1 cellular context compared by ENCODE assay signal in the genomic region with DNA sequence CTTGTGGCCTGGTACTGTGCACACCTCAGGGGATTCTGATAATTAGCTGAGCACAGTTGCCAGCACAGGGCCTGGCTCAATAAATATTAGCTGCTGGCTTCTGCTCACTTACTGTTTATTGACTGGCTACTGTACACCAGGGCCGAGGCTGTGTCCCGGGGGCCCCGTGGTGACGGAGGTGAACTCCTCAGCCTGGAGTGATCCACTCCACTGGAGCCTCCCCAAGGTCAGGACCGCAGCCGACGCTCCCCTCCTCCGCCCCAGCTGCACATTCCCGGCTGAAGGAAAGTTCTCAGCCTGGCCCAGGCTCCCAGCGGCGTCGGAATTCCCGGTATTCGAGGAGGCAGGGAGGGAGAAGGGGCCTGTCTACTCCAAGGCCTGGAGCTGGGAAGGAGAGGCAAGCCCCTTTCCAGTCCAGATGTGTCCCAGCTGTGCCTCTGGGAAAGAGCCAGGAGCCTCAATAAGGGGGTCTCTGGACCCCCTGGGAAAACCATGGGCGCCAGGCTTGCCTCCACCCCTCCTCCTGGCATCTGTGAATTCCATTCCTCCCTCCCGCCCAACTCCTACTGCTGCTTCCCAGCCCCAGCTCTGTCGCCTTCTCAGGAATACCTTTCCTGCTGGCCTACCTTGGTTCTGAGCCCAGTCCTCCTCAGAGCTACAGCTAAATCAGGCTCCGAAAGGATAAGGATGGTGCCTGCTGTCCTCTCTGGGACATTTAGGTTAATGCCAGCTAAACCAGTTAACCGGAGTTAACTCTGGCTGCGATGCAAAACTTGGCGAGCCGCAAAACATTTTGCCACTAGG.
TF ChIP-seq lines count a peak whose summit lies in the region.

No MANE protein-coding gene starts in this region.

TF ChIP-seq in HepG2, 621 proteins besides CTCF, POLR2A, EP300 and RAD21 (continued from another document and continues in another):
- TF ChIP-seq, protein P1, sequence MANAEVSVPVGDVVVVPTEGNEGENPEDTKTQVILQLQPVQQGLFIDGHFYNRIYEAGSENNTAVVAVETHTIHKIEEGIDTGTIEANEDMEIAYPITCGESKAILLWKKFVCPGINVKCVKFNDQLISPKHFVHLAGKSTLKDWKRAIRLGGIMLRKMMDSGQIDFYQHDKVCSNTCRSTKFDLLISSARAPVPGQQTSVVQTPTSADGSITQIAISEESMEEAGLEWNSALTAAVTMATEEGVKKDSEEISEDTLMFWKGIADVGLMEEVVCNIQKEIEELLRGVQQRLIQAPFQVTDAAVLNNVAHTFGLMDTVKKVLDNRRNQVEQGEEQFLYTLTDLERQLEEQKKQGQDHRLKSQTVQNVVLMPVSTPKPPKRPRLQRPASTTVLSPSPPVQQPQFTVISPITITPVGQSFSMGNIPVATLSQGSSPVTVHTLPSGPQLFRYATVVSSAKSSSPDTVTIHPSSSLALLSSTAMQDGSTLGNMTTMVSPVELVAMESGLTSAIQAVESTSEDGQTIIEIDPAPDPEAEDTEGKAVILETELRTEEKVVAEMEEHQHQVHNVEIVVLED (CRISPR knock-in tag; IDR thresholded peaks at IDR 0.05; ENCODE audit: borderline replicate concordance), result no peak
- TF ChIP-seq ELF3 (CRISPR knock-in tag; IDR thresholded peaks at IDR 0.05) (no peak), ZNF296 (CRISPR knock-in tag; conservative IDR thresholded peaks at IDR 0.05) (no peak), JARID2 (CRISPR knock-in tag; IDR thresholded peaks at IDR 0.05; ENCODE audit: insufficient replicate concordance) (no peak), SPEN (CRISPR knock-in tag; IDR thresholded peaks at IDR 0.05; ENCODE audit: low read depth) (no peak), ZNF510 (CRISPR knock-in tag; IDR thresholded peaks at IDR 0.05; ENCODE audit: low read depth) (no peak), KLF16 (CRISPR knock-in tag; IDR thresholded peaks at IDR 0.05) (no peak), MEIS1 (CRISPR knock-in tag; IDR thresholded peaks at IDR 0.05; ENCODE audit: borderline replicate concordance) (0 out of 2 replicates have a peak, but pooled peaks have one; percentile 5), MBNL3 (CRISPR knock-in tag; conservative IDR thresholded peaks at IDR 0.05) (no peak), PRPF4 (IDR thresholded peaks at IDR 0.05; ENCODE audit: low read depth, low read length, poor library complexity, severe bottlenecking) (no peak), ZNF460 (CRISPR knock-in tag; IDR thresholded peaks at IDR 0.05; ENCODE audit: borderline replicate concordance) (no peak), ZBTB42 (CRISPR knock-in tag; IDR thresholded peaks at IDR 0.05) (no peak), FOXJ3 (CRISPR knock-in tag; IDR thresholded peaks at IDR 0.05; ENCODE audit: borderline replicate concordance) (no peak), ZNF44 (CRISPR knock-in tag; IDR thresholded peaks at IDR 0.05) (no peak), NCOA2 (CRISPR knock-in tag; IDR thresholded peaks at IDR 0.05) (no peak; the same call in 1 of the 2 replicates), ZNF430 (CRISPR knock-in tag; IDR thresholded peaks at IDR 0.05) (0 out of 2 replicates have a peak, but pooled peaks have one; percentile 69), ZNF564 (CRISPR knock-in tag; IDR thresholded peaks at IDR 0.05) (no peak), RARG (CRISPR knock-in tag; IDR thresholded peaks at IDR 0.05; ENCODE audit: low read depth) (no peak), ZNF777 (CRISPR knock-in tag; IDR thresholded peaks at IDR 0.05) (no peak), MZF1 (CRISPR knock-in tag; IDR thresholded peaks at IDR 0.05; ENCODE audit: borderline replicate concordance) (no peak), DMAP1 (CRISPR knock-in tag; IDR thresholded peaks at IDR 0.05) (no peak), PCBP1 (IDR thresholded peaks at IDR 0.05; ENCODE audit: borderline replicate concordance, low read depth, low read length) (no peak), ZSCAN25 (CRISPR knock-in tag; IDR thresholded peaks at IDR 0.05) (no peak), ZNF331 (CRISPR knock-in tag; IDR thresholded peaks at IDR 0.05) (peak; percentile 49; the same call in 1 of the 2 replicates), NFYB (CRISPR knock-in tag; IDR thresholded peaks at IDR 0.05) (no peak), KAT8 (CRISPR knock-in tag; IDR thresholded peaks at IDR 0.05) (no peak), MAFG (CRISPR knock-in tag; IDR thresholded peaks at IDR 0.05) (no peak), IKZF4 (CRISPR knock-in tag; IDR thresholded peaks at IDR 0.05; ENCODE audit: borderline replicate concordance, low read depth, not compliant biosample characterization) (no peak), TRIM24 (CRISPR knock-in tag; IDR thresholded peaks at IDR 0.05) (no peak), ZNF747 (CRISPR knock-in tag; IDR thresholded peaks at IDR 0.05; ENCODE audit: borderline replicate concordance) (no peak), ZFAT (CRISPR knock-in tag; conservative IDR thresholded peaks at IDR 0.05) (no peak), ISL2 (CRISPR knock-in tag; IDR thresholded peaks at IDR 0.05) (no peak), CREM (IDR thresholded peaks at IDR 0.05) (peak; percentile 37; the same call in 1 of the 2 replicates), CREM (CRISPR knock-in tag; IDR thresholded peaks at IDR 0.05) (no peak), KLF6 (CRISPR knock-in tag; IDR thresholded peaks at IDR 0.05) (no peak), TP53 (CRISPR knock-in tag; conservative IDR thresholded peaks at IDR 0.05) (no peak), CEBPG (CRISPR knock-in tag; IDR thresholded peaks at IDR 0.05) (no peak), SAFB2 (CRISPR knock-in tag; IDR thresholded peaks at IDR 0.05; ENCODE audit: borderline replicate concordance, low read depth) (no peak), ZSCAN20 (CRISPR knock-in tag; IDR thresholded peaks at IDR 0.05; ENCODE audit: borderline replicate concordance) (no peak), MED1 (CRISPR knock-in tag; IDR thresholded peaks at IDR 0.05) (peak; percentile 51; the same call in 1 of the 2 replicates), MAFK (conservative IDR thresholded peaks at IDR 0.05 in 1 of 2, IDR thresholded peaks at IDR 0.05 in 1 of 2; ENCODE audit: low read length in 2 of 2) (no peak), HDAC1 (CRISPR knock-in tag; IDR thresholded peaks at IDR 0.05) (no peak), SETDB1 (CRISPR knock-in tag; IDR thresholded peaks at IDR 0.05; ENCODE audit: borderline replicate concordance) (no peak), NKX3-1 (CRISPR knock-in tag; IDR thresholded peaks at IDR 0.05) (no peak)
- TF ChIP-seq, protein P2, sequence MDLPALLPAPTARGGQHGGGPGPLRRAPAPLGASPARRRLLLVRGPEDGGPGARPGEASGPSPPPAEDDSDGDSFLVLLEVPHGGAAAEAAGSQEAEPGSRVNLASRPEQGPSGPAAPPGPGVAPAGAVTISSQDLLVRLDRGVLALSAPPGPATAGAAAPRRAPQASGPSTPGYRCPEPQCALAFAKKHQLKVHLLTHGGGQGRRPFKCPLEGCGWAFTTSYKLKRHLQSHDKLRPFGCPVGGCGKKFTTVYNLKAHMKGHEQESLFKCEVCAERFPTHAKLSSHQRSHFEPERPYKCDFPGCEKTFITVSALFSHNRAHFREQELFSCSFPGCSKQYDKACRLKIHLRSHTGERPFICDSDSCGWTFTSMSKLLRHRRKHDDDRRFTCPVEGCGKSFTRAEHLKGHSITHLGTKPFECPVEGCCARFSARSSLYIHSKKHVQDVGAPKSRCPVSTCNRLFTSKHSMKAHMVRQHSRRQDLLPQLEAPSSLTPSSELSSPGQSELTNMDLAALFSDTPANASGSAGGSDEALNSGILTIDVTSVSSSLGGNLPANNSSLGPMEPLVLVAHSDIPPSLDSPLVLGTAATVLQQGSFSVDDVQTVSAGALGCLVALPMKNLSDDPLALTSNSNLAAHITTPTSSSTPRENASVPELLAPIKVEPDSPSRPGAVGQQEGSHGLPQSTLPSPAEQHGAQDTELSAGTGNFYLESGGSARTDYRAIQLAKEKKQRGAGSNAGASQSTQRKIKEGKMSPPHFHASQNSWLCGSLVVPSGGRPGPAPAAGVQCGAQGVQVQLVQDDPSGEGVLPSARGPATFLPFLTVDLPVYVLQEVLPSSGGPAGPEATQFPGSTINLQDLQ (CRISPR knock-in tag; IDR thresholded peaks at IDR 0.05), result no peak
- TF ChIP-seq, protein P3, sequence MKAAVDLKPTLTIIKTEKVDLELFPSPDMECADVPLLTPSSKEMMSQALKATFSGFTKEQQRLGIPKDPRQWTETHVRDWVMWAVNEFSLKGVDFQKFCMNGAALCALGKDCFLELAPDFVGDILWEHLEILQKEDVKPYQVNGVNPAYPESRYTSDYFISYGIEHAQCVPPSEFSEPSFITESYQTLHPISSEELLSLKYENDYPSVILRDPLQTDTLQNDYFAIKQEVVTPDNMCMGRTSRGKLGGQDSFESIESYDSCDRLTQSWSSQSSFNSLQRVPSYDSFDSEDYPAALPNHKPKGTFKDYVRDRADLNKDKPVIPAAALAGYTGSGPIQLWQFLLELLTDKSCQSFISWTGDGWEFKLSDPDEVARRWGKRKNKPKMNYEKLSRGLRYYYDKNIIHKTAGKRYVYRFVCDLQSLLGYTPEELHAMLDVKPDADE (CRISPR knock-in tag; IDR thresholded peaks at IDR 0.05), result no peak
- TF ChIP-seq, protein P4, sequence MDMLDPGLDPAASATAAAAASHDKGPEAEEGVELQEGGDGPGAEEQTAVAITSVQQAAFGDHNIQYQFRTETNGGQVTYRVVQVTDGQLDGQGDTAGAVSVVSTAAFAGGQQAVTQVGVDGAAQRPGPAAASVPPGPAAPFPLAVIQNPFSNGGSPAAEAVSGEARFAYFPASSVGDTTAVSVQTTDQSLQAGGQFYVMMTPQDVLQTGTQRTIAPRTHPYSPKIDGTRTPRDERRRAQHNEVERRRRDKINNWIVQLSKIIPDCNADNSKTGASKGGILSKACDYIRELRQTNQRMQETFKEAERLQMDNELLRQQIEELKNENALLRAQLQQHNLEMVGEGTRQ (IDR thresholded peaks at IDR 0.05; ENCODE audit: low read depth, low read length), result no peak
- TF ChIP-seq, protein P4 (CRISPR knock-in tag; IDR thresholded peaks at IDR 0.05; ENCODE audit: borderline replicate concordance), result no peak
- TF ChIP-seq, protein P5, sequence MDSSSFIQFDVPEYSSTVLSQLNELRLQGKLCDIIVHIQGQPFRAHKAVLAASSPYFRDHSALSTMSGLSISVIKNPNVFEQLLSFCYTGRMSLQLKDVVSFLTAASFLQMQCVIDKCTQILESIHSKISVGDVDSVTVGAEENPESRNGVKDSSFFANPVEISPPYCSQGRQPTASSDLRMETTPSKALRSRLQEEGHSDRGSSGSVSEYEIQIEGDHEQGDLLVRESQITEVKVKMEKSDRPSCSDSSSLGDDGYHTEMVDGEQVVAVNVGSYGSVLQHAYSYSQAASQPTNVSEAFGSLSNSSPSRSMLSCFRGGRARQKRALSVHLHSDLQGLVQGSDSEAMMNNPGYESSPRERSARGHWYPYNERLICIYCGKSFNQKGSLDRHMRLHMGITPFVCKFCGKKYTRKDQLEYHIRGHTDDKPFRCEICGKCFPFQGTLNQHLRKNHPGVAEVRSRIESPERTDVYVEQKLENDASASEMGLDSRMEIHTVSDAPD (CRISPR knock-in tag; IDR thresholded peaks at IDR 0.05), result no peak
- TF ChIP-seq, protein P6, sequence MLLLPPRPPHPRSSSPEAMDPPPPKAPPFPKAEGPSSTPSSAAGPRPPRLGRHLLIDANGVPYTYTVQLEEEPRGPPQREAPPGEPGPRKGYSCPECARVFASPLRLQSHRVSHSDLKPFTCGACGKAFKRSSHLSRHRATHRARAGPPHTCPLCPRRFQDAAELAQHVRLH (CRISPR knock-in tag; IDR thresholded peaks at IDR 0.05; ENCODE audit: borderline replicate concordance, low read depth), result peak; percentile 24; the same call in 1 of the 2 replicates
- TF ChIP-seq, protein P7, sequence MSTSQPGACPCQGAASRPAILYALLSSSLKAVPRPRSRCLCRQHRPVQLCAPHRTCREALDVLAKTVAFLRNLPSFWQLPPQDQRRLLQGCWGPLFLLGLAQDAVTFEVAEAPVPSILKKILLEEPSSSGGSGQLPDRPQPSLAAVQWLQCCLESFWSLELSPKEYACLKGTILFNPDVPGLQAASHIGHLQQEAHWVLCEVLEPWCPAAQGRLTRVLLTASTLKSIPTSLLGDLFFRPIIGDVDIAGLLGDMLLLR (CRISPR knock-in tag; IDR thresholded peaks at IDR 0.05), result no peak
- TF ChIP-seq, protein P8, sequence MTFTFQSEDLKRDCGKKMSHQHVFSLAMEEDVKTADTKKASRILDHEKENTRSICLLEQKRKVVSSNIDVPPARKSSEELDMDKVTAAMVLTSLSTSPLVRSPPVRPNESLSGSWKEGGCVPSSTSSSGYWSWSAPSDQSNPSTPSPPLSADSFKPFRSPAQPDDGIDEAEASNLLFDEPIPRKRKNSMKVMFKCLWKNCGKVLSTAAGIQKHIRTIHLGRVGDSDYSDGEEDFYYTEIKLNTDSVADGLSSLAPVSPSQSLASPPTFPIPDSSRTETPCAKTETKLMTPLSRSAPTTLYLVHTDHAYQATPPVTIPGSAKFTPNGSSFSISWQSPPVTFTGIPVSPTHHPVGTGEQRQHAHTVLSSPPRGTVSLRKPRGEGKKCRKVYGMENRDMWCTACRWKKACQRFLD (CRISPR knock-in tag; IDR thresholded peaks at IDR 0.05; ENCODE audit: borderline replicate concordance), result no peak
- TF ChIP-seq, protein P9, sequence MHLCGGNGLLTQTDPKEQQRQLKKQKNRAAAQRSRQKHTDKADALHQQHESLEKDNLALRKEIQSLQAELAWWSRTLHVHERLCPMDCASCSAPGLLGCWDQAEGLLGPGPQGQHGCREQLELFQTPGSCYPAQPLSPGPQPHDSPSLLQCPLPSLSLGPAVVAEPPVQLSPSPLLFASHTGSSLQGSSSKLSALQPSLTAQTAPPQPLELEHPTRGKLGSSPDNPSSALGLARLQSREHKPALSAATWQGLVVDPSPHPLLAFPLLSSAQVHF (CRISPR knock-in tag; IDR thresholded peaks at IDR 0.05), result no peak
- TF ChIP-seq, protein P10, sequence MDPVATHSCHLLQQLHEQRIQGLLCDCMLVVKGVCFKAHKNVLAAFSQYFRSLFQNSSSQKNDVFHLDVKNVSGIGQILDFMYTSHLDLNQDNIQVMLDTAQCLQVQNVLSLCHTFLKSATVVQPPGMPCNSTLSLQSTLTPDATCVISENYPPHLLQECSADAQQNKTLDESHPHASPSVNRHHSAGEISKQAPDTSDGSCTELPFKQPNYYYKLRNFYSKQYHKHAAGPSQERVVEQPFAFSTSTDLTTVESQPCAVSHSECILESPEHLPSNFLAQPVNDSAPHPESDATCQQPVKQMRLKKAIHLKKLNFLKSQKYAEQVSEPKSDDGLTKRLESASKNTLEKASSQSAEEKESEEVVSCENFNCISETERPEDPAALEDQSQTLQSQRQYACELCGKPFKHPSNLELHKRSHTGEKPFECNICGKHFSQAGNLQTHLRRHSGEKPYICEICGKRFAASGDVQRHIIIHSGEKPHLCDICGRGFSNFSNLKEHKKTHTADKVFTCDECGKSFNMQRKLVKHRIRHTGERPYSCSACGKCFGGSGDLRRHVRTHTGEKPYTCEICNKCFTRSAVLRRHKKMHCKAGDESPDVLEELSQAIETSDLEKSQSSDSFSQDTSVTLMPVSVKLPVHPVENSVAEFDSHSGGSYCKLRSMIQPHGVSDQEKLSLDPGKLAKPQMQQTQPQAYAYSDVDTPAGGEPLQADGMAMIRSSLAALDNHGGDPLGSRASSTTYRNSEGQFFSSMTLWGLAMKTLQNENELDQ (CRISPR knock-in tag; IDR thresholded peaks at IDR 0.05; ENCODE audit: borderline replicate concordance), result no peak
